24 cellular contexts compared by ENCODE assay signal in genomic region chr6:163843194-163843593, GRCh38.
DNase-seq lines count a peak whose midpoint lies in the region; ATAC-seq and TF ChIP-seq lines count a peak whose summit lies in the region.
"Had no signal": no experiment of that assay in that cellular context is flagged by ENCODE, and none has a peak within 500 bp of the region (broad histone marks: within the 10 kb centered on the region; RNA-seq: fewer than 3 reads in every experiment).

No MANE protein-coding gene starts in this region.

- no peak for TF ChIP-seq CTCF in heart left ventricle (IDR thresholded peaks at IDR 0.05)
- no peak for TF ChIP-seq CTCF in brain (conservative IDR thresholded peaks at IDR 0.05)
- TF ChIP-seq CTCF in neural crest cell (conservative IDR thresholded peaks at IDR 0.05), result no peak

- H3K27me3 Mint-ChIP-seq in brain (peaks cover 5% of the 10 kb centered on the region), neural crest cell (ENCODE audit: low read depth) (no peaks in the 10 kb centered on the region)
- H3K27me3 Mint-ChIP-seq: CD4-positive, alpha-beta T cell had no signal

- H3K14ac ChIP-seq in neuronal stem cell (ENCODE audit: low read length), result no peak overlapping the region

- peaks cover 0 to 7% (median 0%) of the 10 kb centered on the region in 12 donors for H3K9me3 ChIP-seq in heart left ventricle
- no peaks in the 10 kb centered on the region for H3K9me3 ChIP-seq in right cardiac atrium (ENCODE audit: control insufficient read depth, low read length)
- peaks cover 9 to 14% of the 10 kb centered on the region in 2 donors for H3K9me3 ChIP-seq in neuronal stem cell (replicated peaks in 1 of 2; ENCODE audit: control insufficient read depth in 2 of 2, insufficient read depth in 1 of 2, low read depth in 1 of 2, low read length in 2 of 2)
- H3K9me3 ChIP-seq: A549, BE2C had no signal

- no peak overlapping the region for H2BK12ac ChIP-seq in neuronal stem cell (ENCODE audit: low read length)

- H3K27ac ChIP-seq in heart left ventricle (peak overlapping the region in 7 of 12 donors; percentile 14 to 59 (median 23)), right cardiac atrium (ENCODE audit: low read length) (no peak overlapping the region), neuronal stem cell (replicated peaks; ENCODE audit: low read length) (no peak overlapping the region)
- H3K27ac ChIP-seq: A549; BLaER1 treated with 17β-estradiol and CSF1 and Interleukin-3, amounts not matched to agents 10 nM and 100 nM; GM23248 had no signal

- H2BK5ac ChIP-seq in neuronal stem cell (ENCODE audit: low read length), result no peak overlapping the region

- no peak overlapping the region for H3K4ac ChIP-seq in neuronal stem cell (ENCODE audit: low read length)

- intact Hi-C loops in heart left ventricle (cut with DNase I), result loop anchor here in 3 of 10 donors (10.0 kb wide), 1 partner anchor 262 kb away; no protein-coding TSS in a partner anchor
- intact Hi-C loops in right cardiac atrium (cut with DNase I), result no loop called here

- DNase-seq in heart left ventricle (no peak), right cardiac atrium (no peak), neural crest cell (ENCODE audit: low read depth, low spot score) (no peak), neuronal stem cell (ENCODE audit: low spot score) (no peak)
- no peak for DNase-seq in activated CD8-positive, alpha-beta memory T cell treated with anti-CD3 and anti-CD28 coated beads for 24 hours
- no peak for DNase-seq in activated effector memory CD4-positive, alpha-beta T cell treated with anti-CD3 and anti-CD28 coated beads, Interleukin-2, amount 50 U/mL, for 16 hours
- DNase-seq: 8988T; ACHN; AML-193; BE2C; CD4-positive, alpha-beta T cell; CD8-positive, alpha-beta memory T cell; DMS 273 treated with DMSO at 0.1 percent for 48 hours; DMS79; EL; GDM1; GM23248; H7; HCEC 1CT had no signal

- peak in 3 of 4 donors; percentile 40 to 53 (median 41) for ATAC-seq in heart left ventricle
- ATAC-seq in right cardiac atrium, result no peak
- ATAC-seq: A549 had no signal

- H3K4me2 ChIP-seq in neuronal stem cell (ENCODE audit: insufficient read depth, low read length, poor library complexity, severe bottlenecking), result no peak overlapping the region
- H3K4me2 ChIP-seq: A549; BLaER1 treated with 17β-estradiol and CSF1 and Interleukin-3, amounts not matched to agents 10 nM and 100 nM had no signal

- H3K9me3 Mint-ChIP-seq in brain (peaks cover 15 to 32% (median 26%) of the 10 kb centered on the region in 5 experiments), neural crest cell (peaks cover 12% of the 10 kb centered on the region)

- TF ChIP-seq POLR2A in heart left ventricle (IDR thresholded peaks at IDR 0.05), result no peak

- H3K79me1 ChIP-seq in neuronal stem cell (ENCODE audit: low read depth, low read length), result no peaks in the 10 kb centered on the region

- H3K18ac ChIP-seq in neuronal stem cell (ENCODE audit: low read length), result no peak overlapping the region

- no peak overlapping the region for H3K23ac ChIP-seq in neuronal stem cell (ENCODE audit: low read depth, low read length, poor library complexity)

- H3K36me3 ChIP-seq in heart left ventricle (no peaks in the 10 kb centered on the region), neuronal stem cell (replicated peaks in 1 of 2; ENCODE audit: control insufficient read depth in 2 of 2, insufficient read depth in 2 of 2, low read length in 2 of 2) (no peaks in the 10 kb centered on the region)
- H3K36me3 ChIP-seq: BE2C; BLaER1 treated with 17β-estradiol and CSF1 and Interleukin-3, amounts not matched to agents 10 nM and 100 nM had no signal

- H3K27me3 ChIP-seq in heart left ventricle, result no peaks in the 10 kb centered on the region
- H3K27me3 ChIP-seq in right cardiac atrium (ENCODE audit: control insufficient read depth, insufficient read depth), result no peaks in the 10 kb centered on the region
- no peaks in the 10 kb centered on the region for H3K27me3 ChIP-seq in neuronal stem cell (ENCODE audit: control insufficient read depth in 3 of 3, insufficient read depth in 3 of 3, low read depth in 1 of 3, low read length in 3 of 3)
- H3K27me3 ChIP-seq: BE2C; BLaER1 treated with 17β-estradiol and CSF1 and Interleukin-3, amounts not matched to agents 10 nM and 100 nM had no signal

- H2AFZ ChIP-seq in neuronal stem cell (ENCODE audit: low read length), result peak overlapping the region; percentile 68
- H2AFZ ChIP-seq: GM23248 had no signal

- no peak overlapping the region for H2AK5ac ChIP-seq in neuronal stem cell (ENCODE audit: low read depth, low read length)

- H3K27ac Mint-ChIP-seq in brain (peak overlapping the region in 4 of 5 experiments; percentile 40 to 89 (median 64)), neural crest cell (ENCODE audit: unreplicated experiment) (peak overlapping the region; percentile 23)
- H3K27ac Mint-ChIP-seq: CD14-positive monocyte; CD4-positive, alpha-beta T cell; CD8-positive, alpha-beta memory T cell had no signal

- no peak overlapping the region for H4K8ac ChIP-seq in neuronal stem cell (ENCODE audit: low read depth, low read length)

- H2BK120ac ChIP-seq in neuronal stem cell (ENCODE audit: low read depth, low read length), result no peak overlapping the region

- H3K4me3 ChIP-seq in heart left ventricle, result no peak overlapping the region
- H3K4me3 ChIP-seq in right cardiac atrium (ENCODE audit: low read length), result no peak overlapping the region
- H3K4me3 ChIP-seq in neuronal stem cell (ENCODE audit: low read length in 2 of 2), result no peak overlapping the region
- H3K4me3 ChIP-seq: A549; BLaER1 treated with 17β-estradiol and CSF1 and Interleukin-3, amounts not matched to agents 10 nM and 100 nM; GM12878; GM23248 had no signal

- peaks cover 0 to 18% (median 2%) of the 10 kb centered on the region in 12 donors for H3K4me1 ChIP-seq in heart left ventricle
- no peaks in the 10 kb centered on the region for H3K4me1 ChIP-seq in right cardiac atrium (ENCODE audit: control insufficient read depth, insufficient read depth, low read length)
- H3K4me1 ChIP-seq in neuronal stem cell (ENCODE audit: control insufficient read depth in 2 of 2, insufficient read depth in 1 of 2, low read depth in 1 of 2, low read length in 2 of 2), result peaks cover 3 to 10% of the 10 kb centered on the region in 2 donors
- H3K4me1 ChIP-seq: A549; BE2C; BLaER1 treated with 17β-estradiol and CSF1 and Interleukin-3, amounts not matched to agents 10 nM and 100 nM had no signal

- peaks cover 43% of the 10 kb centered on the region for H3K4me1 Mint-ChIP-seq in brain
- peaks cover 27% of the 10 kb centered on the region for H3K4me1 Mint-ChIP-seq in neural crest cell
- H3K4me1 Mint-ChIP-seq: CD14-positive monocyte; CD8-positive, alpha-beta memory T cell had no signal

- H3K4me3 Mint-ChIP-seq in brain, result peak overlapping the region in 1 of 5 experiments; percentile 14
- H3K4me3 Mint-ChIP-seq in neural crest cell, result no peak overlapping the region
- H3K4me3 Mint-ChIP-seq: CD14-positive monocyte; CD4-positive, alpha-beta T cell; CD8-positive, alpha-beta memory T cell had no signal

- no peak overlapping the region for H4K91ac ChIP-seq in neuronal stem cell (ENCODE audit: low read depth, low read length, poor library complexity)

- H3K9ac ChIP-seq in neuronal stem cell (ENCODE audit: low read depth, low read length, poor library complexity), result no peak overlapping the region
- H3K9ac ChIP-seq: BLaER1 treated with 17β-estradiol and CSF1 and Interleukin-3, amounts not matched to agents 10 nM and 100 nM; GM23248 had no signal

- peaks cover 19% of the 10 kb centered on the region for H3K36me3 Mint-ChIP-seq in brain
- peaks cover 9% of the 10 kb centered on the region for H3K36me3 Mint-ChIP-seq in neural crest cell (ENCODE audit: low read depth)
- H3K36me3 Mint-ChIP-seq: CD14-positive monocyte had no signal

- 41 to 58% (median 50%) methylated on average over 4 of the region's 4 CpGs for WGBS in heart left ventricle, 4 donors
- WGBS in right cardiac atrium, result 50% methylated on average over 4 of the region's 4 CpGs
- WGBS in neuronal stem cell (ENCODE audit: extremely low coverage in 2 of 2, insufficient read length in 2 of 2, insufficient replicate concordance in 1 of 2), 2 donors, result no CpG with 5 or more reads among the region's 4 CpGs

- H2BK15ac ChIP-seq in neuronal stem cell (ENCODE audit: low read length), result no peak overlapping the region

Comparison
In these comparisons a context has a peak if more than half of its experiments do, and no peak if none do; other contexts are left out.
1. ATAC-seq: peak in heart left ventricle (3 of 4); none in right cardiac atrium (0 of 2).
2. H3K27ac ChIP-seq: peak in heart left ventricle (7 of 12); none in right cardiac atrium (single experiment) and neuronal stem cell (single experiment).